ENCODE assay signal across 1 cellular context in the genomic region with DNA sequence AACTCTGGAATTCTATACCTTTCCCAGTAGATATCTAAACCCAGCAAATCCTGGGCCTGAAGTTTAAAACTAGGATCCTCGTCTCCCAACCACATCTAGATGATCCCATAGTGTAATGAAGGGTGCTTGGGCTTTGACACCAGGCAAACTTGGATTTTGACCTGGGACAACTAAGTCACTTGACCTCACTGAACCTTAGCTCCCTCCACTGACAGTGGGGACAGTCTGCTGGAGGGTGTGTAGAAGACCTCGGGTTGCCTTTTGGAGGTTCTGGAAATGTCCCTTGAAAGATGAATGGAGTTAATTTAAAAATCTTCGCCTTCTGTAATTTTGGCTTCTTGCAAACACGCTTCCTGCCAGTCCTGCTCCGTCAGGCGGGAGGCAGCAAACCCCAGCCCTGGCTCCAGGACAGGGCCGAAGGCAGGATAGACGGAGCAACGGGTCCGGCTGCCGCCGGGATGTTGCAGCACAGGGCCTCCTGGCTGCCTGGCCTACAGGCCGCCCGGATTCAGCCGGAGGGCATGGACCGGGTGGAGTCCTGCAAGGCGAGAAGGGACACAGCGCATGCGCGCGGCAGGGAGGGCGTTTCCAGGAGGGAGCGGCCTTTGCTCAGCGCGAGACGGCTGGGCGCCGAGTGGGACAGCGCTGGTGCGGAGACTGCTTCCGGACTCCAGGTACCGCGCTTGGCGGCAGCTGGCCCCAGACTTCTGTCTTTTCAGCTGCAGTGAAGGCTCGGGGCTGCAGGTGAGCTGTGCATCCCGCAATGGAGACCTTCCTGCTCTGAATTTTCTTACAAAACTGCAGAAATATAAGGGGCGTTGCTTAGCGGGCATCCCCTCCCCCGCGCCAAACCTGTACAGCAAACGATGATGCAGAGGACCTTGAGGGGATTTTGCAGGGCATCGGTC.
TF ChIP-seq lines count a peak whose summit lies in the region.

A gene with protein sequence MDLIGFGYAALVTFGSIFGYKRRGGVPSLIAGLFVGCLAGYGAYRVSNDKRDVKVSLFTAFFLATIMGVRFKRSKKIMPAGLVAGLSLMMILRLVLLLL (plus strand): TSS at position 612 of the 908 bp plus-strand sequence. CDS start 5,990 bp downstream, outside the sequence.

TF ChIP-seq in HepG2, 621 proteins besides CTCF, POLR2A, EP300 and RAD21 (continued from another document and continues in another):
- TF ChIP-seq, protein P1, sequence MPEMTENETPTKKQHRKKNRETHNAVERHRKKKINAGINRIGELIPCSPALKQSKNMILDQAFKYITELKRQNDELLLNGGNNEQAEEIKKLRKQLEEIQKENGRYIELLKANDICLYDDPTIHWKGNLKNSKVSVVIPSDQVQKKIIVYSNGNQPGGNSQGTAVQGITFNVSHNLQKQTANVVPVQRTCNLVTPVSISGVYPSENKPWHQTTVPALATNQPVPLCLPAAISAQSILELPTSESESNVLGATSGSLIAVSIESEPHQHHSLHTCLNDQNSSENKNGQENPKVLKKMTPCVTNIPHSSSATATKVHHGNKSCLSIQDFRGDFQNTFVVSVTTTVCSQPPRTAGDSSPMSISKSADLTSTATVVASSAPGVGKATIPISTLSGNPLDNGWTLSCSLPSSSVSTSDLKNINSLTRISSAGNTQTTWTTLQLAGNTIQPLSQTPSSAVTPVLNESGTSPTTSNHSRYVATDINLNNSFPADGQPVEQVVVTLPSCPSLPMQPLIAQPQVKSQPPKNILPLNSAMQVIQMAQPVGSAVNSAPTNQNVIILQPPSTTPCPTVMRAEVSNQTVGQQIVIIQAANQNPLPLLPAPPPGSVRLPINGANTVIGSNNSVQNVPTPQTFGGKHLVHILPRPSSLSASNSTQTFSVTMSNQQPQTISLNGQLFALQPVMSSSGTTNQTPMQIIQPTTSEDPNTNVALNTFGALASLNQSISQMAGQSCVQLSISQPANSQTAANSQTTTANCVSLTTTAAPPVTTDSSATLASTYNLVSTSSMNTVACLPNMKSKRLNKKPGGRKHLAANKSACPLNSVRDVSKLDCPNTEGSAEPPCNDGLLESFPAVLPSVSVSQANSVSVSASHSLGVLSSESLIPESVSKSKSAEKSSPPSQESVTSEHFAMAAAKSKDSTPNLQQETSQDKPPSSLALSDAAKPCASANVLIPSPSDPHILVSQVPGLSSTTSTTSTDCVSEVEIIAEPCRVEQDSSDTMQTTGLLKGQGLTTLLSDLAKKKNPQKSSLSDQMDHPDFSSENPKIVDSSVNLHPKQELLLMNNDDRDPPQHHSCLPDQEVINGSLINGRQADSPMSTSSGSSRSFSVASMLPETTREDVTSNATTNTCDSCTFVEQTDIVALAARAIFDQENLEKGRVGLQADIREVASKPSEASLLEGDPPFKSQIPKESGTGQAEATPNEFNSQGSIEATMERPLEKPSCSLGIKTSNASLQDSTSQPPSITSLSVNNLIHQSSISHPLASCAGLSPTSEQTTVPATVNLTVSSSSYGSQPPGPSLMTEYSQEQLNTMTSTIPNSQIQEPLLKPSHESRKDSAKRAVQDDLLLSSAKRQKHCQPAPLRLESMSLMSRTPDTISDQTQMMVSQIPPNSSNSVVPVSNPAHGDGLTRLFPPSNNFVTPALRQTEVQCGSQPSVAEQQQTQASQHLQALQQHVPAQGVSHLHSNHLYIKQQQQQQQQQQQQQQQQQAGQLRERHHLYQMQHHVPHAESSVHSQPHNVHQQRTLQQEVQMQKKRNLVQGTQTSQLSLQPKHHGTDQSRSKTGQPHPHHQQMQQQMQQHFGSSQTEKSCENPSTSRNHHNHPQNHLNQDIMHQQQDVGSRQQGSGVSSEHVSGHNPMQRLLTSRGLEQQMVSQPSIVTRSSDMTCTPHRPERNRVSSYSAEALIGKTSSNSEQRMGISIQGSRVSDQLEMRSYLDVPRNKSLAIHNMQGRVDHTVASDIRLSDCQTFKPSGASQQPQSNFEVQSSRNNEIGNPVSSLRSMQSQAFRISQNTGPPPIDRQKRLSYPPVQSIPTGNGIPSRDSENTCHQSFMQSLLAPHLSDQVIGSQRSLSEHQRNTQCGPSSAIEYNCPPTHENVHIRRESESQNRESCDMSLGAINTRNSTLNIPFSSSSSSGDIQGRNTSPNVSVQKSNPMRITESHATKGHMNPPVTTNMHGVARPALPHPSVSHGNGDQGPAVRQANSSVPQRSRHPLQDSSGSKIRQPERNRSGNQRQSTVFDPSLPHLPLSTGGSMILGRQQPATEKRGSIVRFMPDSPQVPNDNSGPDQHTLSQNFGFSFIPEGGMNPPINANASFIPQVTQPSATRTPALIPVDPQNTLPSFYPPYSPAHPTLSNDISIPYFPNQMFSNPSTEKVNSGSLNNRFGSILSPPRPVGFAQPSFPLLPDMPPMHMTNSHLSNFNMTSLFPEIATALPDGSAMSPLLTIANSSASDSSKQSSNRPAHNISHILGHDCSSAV (CRISPR knock-in tag; IDR thresholded peaks at IDR 0.05; ENCODE audit: borderline replicate concordance) = 0 out of 2 replicates have a peak, but pooled peaks have one; percentile 8
- TF ChIP-seq KLF6 (CRISPR knock-in tag; IDR thresholded peaks at IDR 0.05) (peak; percentile 81; the same call in 1 of the 2 replicates), POLR2AphosphoS5 (IDR thresholded peaks at IDR 0.05; ENCODE audit: low read depth, low read length) (peak; percentile 91), ZNF790 (CRISPR knock-in tag; IDR thresholded peaks at IDR 0.05; ENCODE audit: borderline replicate concordance) (no peak; the same call in 1 of the 2 replicates), YY1 (IDR thresholded peaks at IDR 0.05; ENCODE audit: insufficient read depth, insufficient replicate concordance, low read depth, low read length) (peak; percentile 58), NFIC (IDR thresholded peaks at IDR 0.05; ENCODE audit: low read length) (no peak), CBX2 (IDR thresholded peaks at IDR 0.05; ENCODE audit: low read depth, low read length) (no peak), CBX2 (CRISPR knock-in tag; IDR thresholded peaks at IDR 0.05; ENCODE audit: low read depth) (peak; percentile 94; the same call in 1 of the 2 replicates), KLF16 (CRISPR knock-in tag; IDR thresholded peaks at IDR 0.05) (peak in 1 of 2 experiments; percentile 91; a peak in 2 of 4 replicates), MAFG (CRISPR knock-in tag; IDR thresholded peaks at IDR 0.05) (no peak), ZNF792 (CRISPR knock-in tag; IDR thresholded peaks at IDR 0.05) (no peak; the same call in none of the 2 replicates), HOXA3 (CRISPR knock-in tag; IDR thresholded peaks at IDR 0.05) (peak; percentile 85), CEBPB (IDR thresholded peaks at IDR 0.05; ENCODE audit: borderline replicate concordance, low read depth, low read length) (peak; percentile 76; the same call in 1 of the 2 replicates), SMC3 (IDR thresholded peaks at IDR 0.05; ENCODE audit: low read length) (no peak)
- TF ChIP-seq, protein P2, sequence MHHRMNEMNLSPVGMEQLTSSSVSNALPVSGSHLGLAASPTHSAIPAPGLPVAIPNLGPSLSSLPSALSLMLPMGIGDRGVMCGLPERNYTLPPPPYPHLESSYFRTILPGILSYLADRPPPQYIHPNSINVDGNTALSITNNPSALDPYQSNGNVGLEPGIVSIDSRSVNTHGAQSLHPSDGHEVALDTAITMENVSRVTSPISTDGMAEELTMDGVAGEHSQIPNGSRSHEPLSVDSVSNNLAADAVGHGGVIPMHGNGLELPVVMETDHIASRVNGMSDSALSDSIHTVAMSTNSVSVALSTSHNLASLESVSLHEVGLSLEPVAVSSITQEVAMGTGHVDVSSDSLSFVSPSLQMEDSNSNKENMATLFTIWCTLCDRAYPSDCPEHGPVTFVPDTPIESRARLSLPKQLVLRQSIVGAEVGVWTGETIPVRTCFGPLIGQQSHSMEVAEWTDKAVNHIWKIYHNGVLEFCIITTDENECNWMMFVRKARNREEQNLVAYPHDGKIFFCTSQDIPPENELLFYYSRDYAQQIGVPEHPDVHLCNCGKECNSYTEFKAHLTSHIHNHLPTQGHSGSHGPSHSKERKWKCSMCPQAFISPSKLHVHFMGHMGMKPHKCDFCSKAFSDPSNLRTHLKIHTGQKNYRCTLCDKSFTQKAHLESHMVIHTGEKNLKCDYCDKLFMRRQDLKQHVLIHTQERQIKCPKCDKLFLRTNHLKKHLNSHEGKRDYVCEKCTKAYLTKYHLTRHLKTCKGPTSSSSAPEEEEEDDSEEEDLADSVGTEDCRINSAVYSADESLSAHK (CRISPR knock-in tag; IDR thresholded peaks at IDR 0.05; ENCODE audit: borderline replicate concordance) = no peak
- TF ChIP-seq, protein P3, sequence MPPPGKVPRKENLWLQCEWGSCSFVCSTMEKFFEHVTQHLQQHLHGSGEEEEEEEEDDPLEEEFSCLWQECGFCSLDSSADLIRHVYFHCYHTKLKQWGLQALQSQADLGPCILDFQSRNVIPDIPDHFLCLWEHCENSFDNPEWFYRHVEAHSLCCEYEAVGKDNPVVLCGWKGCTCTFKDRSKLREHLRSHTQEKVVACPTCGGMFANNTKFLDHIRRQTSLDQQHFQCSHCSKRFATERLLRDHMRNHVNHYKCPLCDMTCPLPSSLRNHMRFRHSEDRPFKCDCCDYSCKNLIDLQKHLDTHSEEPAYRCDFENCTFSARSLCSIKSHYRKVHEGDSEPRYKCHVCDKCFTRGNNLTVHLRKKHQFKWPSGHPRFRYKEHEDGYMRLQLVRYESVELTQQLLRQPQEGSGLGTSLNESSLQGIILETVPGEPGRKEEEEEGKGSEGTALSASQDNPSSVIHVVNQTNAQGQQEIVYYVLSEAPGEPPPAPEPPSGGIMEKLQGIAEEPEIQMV (CRISPR knock-in tag; IDR thresholded peaks at IDR 0.05; ENCODE audit: low read depth) = no peak; the same call in 1 of the 2 replicates
- TF ChIP-seq, protein P4, sequence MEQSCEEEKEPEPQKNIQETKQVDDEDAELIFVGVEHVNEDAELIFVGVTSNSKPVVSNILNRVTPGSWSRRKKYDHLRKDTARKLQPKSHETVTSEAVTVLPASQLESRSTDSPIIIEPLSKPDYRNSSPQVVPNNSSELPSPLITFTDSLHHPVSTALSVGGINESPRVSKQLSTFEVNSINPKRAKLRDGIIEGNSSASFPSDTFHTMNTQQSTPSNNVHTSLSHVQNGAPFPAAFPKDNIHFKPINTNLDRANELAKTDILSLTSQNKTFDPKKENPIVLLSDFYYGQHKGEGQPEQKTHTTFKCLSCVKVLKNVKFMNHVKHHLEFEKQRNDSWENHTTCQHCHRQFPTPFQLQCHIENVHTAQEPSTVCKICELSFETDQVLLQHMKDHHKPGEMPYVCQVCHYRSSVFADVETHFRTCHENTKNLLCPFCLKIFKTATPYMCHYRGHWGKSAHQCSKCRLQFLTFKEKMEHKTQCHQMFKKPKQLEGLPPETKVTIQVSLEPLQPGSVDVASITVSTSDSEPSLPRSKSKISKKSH (CRISPR knock-in tag; IDR thresholded peaks at IDR 0.05; ENCODE audit: borderline replicate concordance) = peak; percentile 83
- TF ChIP-seq, protein P5, sequence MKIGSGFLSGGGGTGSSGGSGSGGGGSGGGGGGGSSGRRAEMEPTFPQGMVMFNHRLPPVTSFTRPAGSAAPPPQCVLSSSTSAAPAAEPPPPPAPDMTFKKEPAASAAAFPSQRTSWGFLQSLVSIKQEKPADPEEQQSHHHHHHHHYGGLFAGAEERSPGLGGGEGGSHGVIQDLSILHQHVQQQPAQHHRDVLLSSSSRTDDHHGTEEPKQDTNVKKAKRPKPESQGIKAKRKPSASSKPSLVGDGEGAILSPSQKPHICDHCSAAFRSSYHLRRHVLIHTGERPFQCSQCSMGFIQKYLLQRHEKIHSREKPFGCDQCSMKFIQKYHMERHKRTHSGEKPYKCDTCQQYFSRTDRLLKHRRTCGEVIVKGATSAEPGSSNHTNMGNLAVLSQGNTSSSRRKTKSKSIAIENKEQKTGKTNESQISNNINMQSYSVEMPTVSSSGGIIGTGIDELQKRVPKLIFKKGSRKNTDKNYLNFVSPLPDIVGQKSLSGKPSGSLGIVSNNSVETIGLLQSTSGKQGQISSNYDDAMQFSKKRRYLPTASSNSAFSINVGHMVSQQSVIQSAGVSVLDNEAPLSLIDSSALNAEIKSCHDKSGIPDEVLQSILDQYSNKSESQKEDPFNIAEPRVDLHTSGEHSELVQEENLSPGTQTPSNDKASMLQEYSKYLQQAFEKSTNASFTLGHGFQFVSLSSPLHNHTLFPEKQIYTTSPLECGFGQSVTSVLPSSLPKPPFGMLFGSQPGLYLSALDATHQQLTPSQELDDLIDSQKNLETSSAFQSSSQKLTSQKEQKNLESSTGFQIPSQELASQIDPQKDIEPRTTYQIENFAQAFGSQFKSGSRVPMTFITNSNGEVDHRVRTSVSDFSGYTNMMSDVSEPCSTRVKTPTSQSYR (CRISPR knock-in tag; IDR thresholded peaks at IDR 0.05; ENCODE audit: borderline replicate concordance) = no peak
- TF ChIP-seq, protein P6, sequence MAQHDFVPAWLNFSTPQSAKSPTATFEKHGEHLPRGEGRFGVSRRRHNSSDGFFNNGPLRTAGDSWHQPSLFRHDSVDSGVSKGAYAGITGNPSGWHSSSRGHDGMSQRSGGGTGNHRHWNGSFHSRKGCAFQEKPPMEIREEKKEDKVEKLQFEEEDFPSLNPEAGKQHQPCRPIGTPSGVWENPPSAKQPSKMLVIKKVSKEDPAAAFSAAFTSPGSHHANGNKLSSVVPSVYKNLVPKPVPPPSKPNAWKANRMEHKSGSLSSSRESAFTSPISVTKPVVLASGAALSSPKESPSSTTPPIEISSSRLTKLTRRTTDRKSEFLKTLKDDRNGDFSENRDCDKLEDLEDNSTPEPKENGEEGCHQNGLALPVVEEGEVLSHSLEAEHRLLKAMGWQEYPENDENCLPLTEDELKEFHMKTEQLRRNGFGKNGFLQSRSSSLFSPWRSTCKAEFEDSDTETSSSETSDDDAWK (CRISPR knock-in tag; IDR thresholded peaks at IDR 0.05) = no peak
- TF ChIP-seq, protein P7, sequence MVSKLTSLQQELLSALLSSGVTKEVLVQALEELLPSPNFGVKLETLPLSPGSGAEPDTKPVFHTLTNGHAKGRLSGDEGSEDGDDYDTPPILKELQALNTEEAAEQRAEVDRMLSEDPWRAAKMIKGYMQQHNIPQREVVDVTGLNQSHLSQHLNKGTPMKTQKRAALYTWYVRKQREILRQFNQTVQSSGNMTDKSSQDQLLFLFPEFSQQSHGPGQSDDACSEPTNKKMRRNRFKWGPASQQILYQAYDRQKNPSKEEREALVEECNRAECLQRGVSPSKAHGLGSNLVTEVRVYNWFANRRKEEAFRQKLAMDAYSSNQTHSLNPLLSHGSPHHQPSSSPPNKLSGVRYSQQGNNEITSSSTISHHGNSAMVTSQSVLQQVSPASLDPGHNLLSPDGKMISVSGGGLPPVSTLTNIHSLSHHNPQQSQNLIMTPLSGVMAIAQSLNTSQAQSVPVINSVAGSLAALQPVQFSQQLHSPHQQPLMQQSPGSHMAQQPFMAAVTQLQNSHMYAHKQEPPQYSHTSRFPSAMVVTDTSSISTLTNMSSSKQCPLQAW (CRISPR knock-in tag; IDR thresholded peaks at IDR 0.05) = peak; percentile 86
